ENCODE assay signal across 9 cellular contexts in genomic region chr10:21523557-21524008, GRCh38. TPM values are rescaled to one million over a fixed set of nuclear protein-coding genes. Genes with fewer than 3 reads are reported as not detected.
A peak's percentile ranks its signal among the peaks of the same experiment; 100 is the strongest.
DNase-seq lines count a peak whose midpoint lies in the region; ATAC-seq and TF ChIP-seq lines count a peak whose summit lies in the region.
"Had no signal": no experiment of that assay in that cellular context is flagged by ENCODE, and none has a peak within 500 bp of the region (broad histone marks: within the 10 kb centered on the region; RNA-seq: fewer than 3 reads in every experiment).

No MANE protein-coding gene starts in this region.

- no peaks in the 10 kb centered on the region for H4K20me1 ChIP-seq in fibroblast of lung (ENCODE audit: control insufficient read depth, extremely low read depth, insufficient read depth, low read length)

- H3K4me1 ChIP-seq in fibroblast of lung (ENCODE audit: control insufficient read depth, extremely low read depth, insufficient read depth, low read length): no peaks in the 10 kb centered on the region

- no peaks in the 10 kb centered on the region for H3K27me3 ChIP-seq in fibroblast of lung (ENCODE audit: control insufficient read depth, insufficient read depth, low read length)

- no peak overlapping the region for H3K9ac ChIP-seq in fibroblast of lung (ENCODE audit: insufficient read depth, low read length)

- no peak overlapping the region for H2AFZ ChIP-seq in fibroblast of lung (ENCODE audit: low read length)

- no peak for ATAC-seq in GM21576 (IDR thresholded peaks at IDR 0.05; ENCODE audit: unreplicated experiment)

- H3K9me3 ChIP-seq in fibroblast of lung (ENCODE audit: control insufficient read depth, insufficient read depth, low read depth, low read length): no peaks in the 10 kb centered on the region

- no peaks in the 10 kb centered on the region for H3K36me3 ChIP-seq in fibroblast of lung (ENCODE audit: control insufficient read depth, insufficient read depth, low read length)

- peak overlapping the region in 1 of 4 experiments; percentile 75 for H3K4me3 ChIP-seq in fibroblast of lung (replicated peaks in 1 of 4; ENCODE audit: control extremely low read depth in 1 of 4, insufficient read depth in 1 of 4, low read depth in 3 of 4, low read length in 4 of 4)

- TF ChIP-seq CTCF in fibroblast of lung (conservative IDR thresholded peaks at IDR 0.05 in 1 of 2, IDR thresholded peaks at IDR 0.05 in 1 of 2; ENCODE audit: low read depth in 1 of 2, low read length in 2 of 2): no peak

- no peaks in the 10 kb centered on the region for H3K79me2 ChIP-seq in fibroblast of lung (ENCODE audit: control insufficient read depth, insufficient read depth, low read length)

- H3K4me2 ChIP-seq in fibroblast of lung (ENCODE audit: extremely low read depth, insufficient read depth, low read length): peak overlapping the region; percentile 94

- H3K27ac ChIP-seq in fibroblast of lung (ENCODE audit: insufficient read depth, low read length): no peak overlapping the region

- peak; percentile 75 for DNase-seq in DMS 273 (lab: John Stamatoyannopoulos, UW; ENCODE audit: unreplicated experiment)
- no peak for DNase-seq in DMS 273 treated with DMSO at 0.1 percent for 48 hours (lab: John Stamatoyannopoulos, UW)
- peak; percentile 74 for DNase-seq in NCI-H69 (lab: John Stamatoyannopoulos, UW)
- peak; percentile 57 to 78 for DNase-seq in fibroblast of lung (ENCODE audit: low read depth in 2 of 2)
- DNase-seq in retina: peak; percentile 70
- DNase-seq in NCI-H187 treated with DMSO at 0.1 percent for 48 hours (lab: John Stamatoyannopoulos, UW): no peak
- DNase-seq in iPS-NIHi7 (ENCODE audit: extremely low spot score): no peak
- DNase-seq: activated naive CD4-positive, alpha-beta T cell had no signal

RNA-seq across cellular contexts. Expression of gene SKIDA1, which starts 1.9 kb away (rescaled TPM):
- 0.50 and 0.51 TPM in 2 replicates for total RNA-seq in fibroblast of lung
- 0.28 and 0.49 TPM in 2 replicates for polyA plus RNA-seq in fibroblast of lung
- 0.16 and 0.73 TPM in 2 replicates for polyA plus RNA-seq in fibroblast of lung (2012)
- 0.15 and 1.1 TPM in 2 replicates for polyA minus RNA-seq in fibroblast of lung (ENCODE audit: low replicate concordance)

RNA-seq across cellular contexts. Expression of gene MLLT10, which starts 10.4 kb away (rescaled TPM):
- total RNA-seq in fibroblast of lung: 33.1 and 56.3 TPM in 2 replicates
- 25.1 and 25.6 TPM in 2 replicates for polyA plus RNA-seq in fibroblast of lung
- polyA plus RNA-seq in fibroblast of lung (2012): 12.8 and 14.0 TPM in 2 replicates
- 12.3 and 26.8 TPM in 2 replicates for polyA minus RNA-seq in fibroblast of lung (ENCODE audit: low replicate concordance)

Comparison
In these comparisons a context has a peak if more than half of its experiments do, and no peak if none do; other contexts are left out.
1. DNase-seq: peak in DMS 273 (single experiment), NCI-H69 (single experiment), fibroblast of lung (2 of 2) and retina (single experiment); none in DMS 273 treated with DMSO at 0.1 percent for 48 hours (single experiment), NCI-H187 treated with DMSO at 0.1 percent for 48 hours (single experiment) and iPS-NIHi7 (single experiment).